In genomic region chr11:44120169-44120568, GRCh38 we compare ENCODE assay signal across 1 cellular context.
TF ChIP-seq lines count a peak whose summit lies in the region.

No MANE protein-coding gene starts in this region.

TF ChIP-seq in HepG2, 621 proteins besides CTCF, POLR2A, EP300 and RAD21:
- no peak for TF ChIP-seq ZBTB37 (CRISPR knock-in tag; IDR thresholded peaks at IDR 0.05)
- TF ChIP-seq KMT2A (CRISPR knock-in tag; IDR thresholded peaks at IDR 0.05), result no peak
- TF ChIP-seq ATF6 (CRISPR knock-in tag; conservative IDR thresholded peaks at IDR 0.05), result no peak
- no peak for TF ChIP-seq MTF1 (CRISPR knock-in tag; IDR thresholded peaks at IDR 0.05)
- no peak for TF ChIP-seq ZNF317 (CRISPR knock-in tag; IDR thresholded peaks at IDR 0.05)
- no peak for TF ChIP-seq ZBTB3 (CRISPR knock-in tag; IDR thresholded peaks at IDR 0.05; ENCODE audit: borderline replicate concordance, low read depth)
- no peak for TF ChIP-seq ZSCAN9 (CRISPR knock-in tag; IDR thresholded peaks at IDR 0.05; ENCODE audit: borderline replicate concordance)
- no peak for TF ChIP-seq ZNF850 (CRISPR knock-in tag; conservative IDR thresholded peaks at IDR 0.05)
- no peak for TF ChIP-seq SMAD1 (CRISPR knock-in tag; IDR thresholded peaks at IDR 0.05; ENCODE audit: borderline replicate concordance, low read depth)
- no peak for TF ChIP-seq HIC2 (CRISPR knock-in tag; IDR thresholded peaks at IDR 0.05; ENCODE audit: low read depth)
